ENCODE assay signal across 17 cellular contexts in the genomic region with DNA sequence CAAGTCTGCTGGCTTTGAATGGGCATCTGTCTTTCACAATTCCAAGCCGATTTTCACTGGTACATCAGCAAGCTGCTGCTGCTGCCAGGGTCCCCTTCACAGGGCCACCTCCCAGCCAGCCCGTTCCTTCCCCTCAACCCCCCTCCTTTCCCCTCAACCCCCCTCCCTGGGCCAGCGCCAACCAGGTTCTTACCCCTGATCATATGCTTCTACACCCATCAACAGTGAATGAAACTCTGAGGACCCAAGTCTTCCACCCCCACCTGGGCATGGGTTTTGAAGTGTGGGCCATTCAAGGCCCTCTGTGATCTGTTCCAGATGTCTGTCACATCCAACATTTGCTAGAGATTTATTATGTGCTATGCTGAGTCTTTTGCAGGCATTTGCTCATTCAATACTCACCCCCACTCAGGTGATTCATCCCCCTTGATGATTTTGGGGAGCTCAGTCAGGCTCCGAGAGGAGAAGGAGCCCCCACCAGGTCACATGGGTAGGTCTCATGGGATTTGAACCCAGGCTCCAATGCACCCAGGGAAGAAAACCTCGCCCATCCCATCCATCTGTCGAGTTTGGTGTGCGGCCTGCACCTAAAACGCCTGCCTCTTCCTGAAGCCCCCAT. TPM values are rescaled to one million over a fixed set of nuclear protein-coding genes. Genes with fewer than 3 reads are reported as not detected.
DNase-seq lines count a peak whose midpoint lies in the region; ATAC-seq and TF ChIP-seq lines count a peak whose summit lies in the region.
"Had no signal": no experiment of that assay in that cellular context is flagged by ENCODE, and none has a peak within 500 bp of the region (broad histone marks: within the 10 kb centered on the region; RNA-seq: fewer than 3 reads in every experiment).

No MANE protein-coding gene starts in this region.

- H3K23ac ChIP-seq in mesenchymal stem cell (ENCODE audit: low read length in 2 of 2), result no peak overlapping the region

- H3K4me2 ChIP-seq in mesenchymal stem cell (ENCODE audit: low read length, poor library complexity, severe bottlenecking), result no peak overlapping the region
- H3K4me2 ChIP-seq: BLaER1, GM23338 had no signal

- H3K9ac ChIP-seq in mesenchymal stem cell (ENCODE audit: low read length), result peak overlapping the region; percentile 11
- H3K9ac ChIP-seq: BLaER1 had no signal

- H3K27ac Mint-ChIP-seq in brain, result peak overlapping the region in 3 of 5 experiments; percentile 18 to 33 (median 18)
- H3K27ac Mint-ChIP-seq in activated CD8-positive, alpha-beta T cell treated with anti-CD3 and anti-CD28 coated beads for 36 hours, result no peak overlapping the region
- H3K27ac Mint-ChIP-seq: GM23338, H9 had no signal

- H2BK15ac ChIP-seq in mesenchymal stem cell (ENCODE audit: low read depth, poor library complexity, severe bottlenecking), result no peak overlapping the region

- H3K27me3 Mint-ChIP-seq in brain, result peaks cover 2% of the 10 kb centered on the region
- peaks cover 4% of the 10 kb centered on the region for H3K27me3 Mint-ChIP-seq in activated CD8-positive, alpha-beta T cell treated with anti-CD3 and anti-CD28 coated beads for 36 hours

- no peak overlapping the region for H3K4me3 ChIP-seq in right atrium auricular region
- H3K4me3 ChIP-seq in mesenchymal stem cell (ENCODE audit: insufficient read depth in 1 of 2, low read depth in 1 of 2, low read length in 2 of 2), result no peak overlapping the region
- H3K4me3 ChIP-seq: BLaER1, GM23338 had no signal

- H2AFZ ChIP-seq in mesenchymal stem cell (ENCODE audit: low read depth, low read length), result no peak overlapping the region
- H2AFZ ChIP-seq: GM23338 had no signal

- peaks cover 24% of the 10 kb centered on the region for H3K4me1 Mint-ChIP-seq in brain
- H3K4me1 Mint-ChIP-seq in activated CD8-positive, alpha-beta T cell treated with anti-CD3 and anti-CD28 coated beads for 36 hours (ENCODE audit: low read depth), result no peaks in the 10 kb centered on the region
- H3K4me1 Mint-ChIP-seq: CD8-positive, alpha-beta memory T cell had no signal

- no peaks in the 10 kb centered on the region for H3K9me3 ChIP-seq in right atrium auricular region
- H3K9me3 ChIP-seq in mesenchymal stem cell (ENCODE audit: control insufficient read depth, low read length), result no peaks in the 10 kb centered on the region
- H3K9me3 ChIP-seq: BLaER1, Caco-2 had no signal

- no peak overlapping the region for H2BK12ac ChIP-seq in mesenchymal stem cell (ENCODE audit: low read length in 2 of 2)

- no peak overlapping the region for H2AK5ac ChIP-seq in mesenchymal stem cell (ENCODE audit: low read length, severe bottlenecking)

- H2BK5ac ChIP-seq in mesenchymal stem cell (ENCODE audit: low read depth, low read length, poor library complexity, severe bottlenecking), result no peak overlapping the region

- no peak overlapping the region for H3K14ac ChIP-seq in mesenchymal stem cell (ENCODE audit: low read length in 2 of 2)

- H3K27ac ChIP-seq in right atrium auricular region, result no peak overlapping the region
- H3K27ac ChIP-seq in mesenchymal stem cell (ENCODE audit: low read length, poor library complexity, severe bottlenecking), result no peak overlapping the region
- H3K27ac ChIP-seq: BLaER1 had no signal

- CTCF ChIA-PET in activated CD8-positive, alpha-beta T cell treated with anti-CD3 and anti-CD28 coated beads for 36 hours (lab: Charles Lee), result interaction anchor here (0.6 to 0.7 kb wide), 2 partner anchors 59 to 106 kb away, joined by 3 read pairs; no protein-coding TSS in a partner anchor

- H4K8ac ChIP-seq in mesenchymal stem cell (ENCODE audit: low read length), result no peak overlapping the region

- H3K4ac ChIP-seq in mesenchymal stem cell (ENCODE audit: low read depth in 1 of 2, low read length in 2 of 2), result no peak overlapping the region

- TF ChIP-seq CTCF in right atrium auricular region (IDR thresholded peaks at IDR 0.05) (no peak), brain (conservative IDR thresholded peaks at IDR 0.05) (no peak)
- TF ChIP-seq CTCF in activated CD8-positive, alpha-beta T cell treated with anti-CD3 and anti-CD28 coated beads for 36 hours (IDR thresholded peaks at IDR 0.05), result no peak

- no peak for ATAC-seq in Right ventricle myocardium superior (ENCODE audit: poor library complexity)
- ATAC-seq in activated CD8-positive, alpha-beta T cell treated with anti-CD3 and anti-CD28 coated beads for 36 hours, result no peak
- ATAC-seq: GM23338 had no signal

- H3K4me3 Mint-ChIP-seq in brain, result peak overlapping the region in 1 of 5 experiments; percentile 28
- H3K4me3 Mint-ChIP-seq in activated CD8-positive, alpha-beta T cell treated with anti-CD3 and anti-CD28 coated beads for 36 hours, result no peak overlapping the region
- H3K4me3 Mint-ChIP-seq: CD8-positive, alpha-beta memory T cell; GM23338; H9 had no signal

- H3K79me1 ChIP-seq in mesenchymal stem cell (replicated peaks; ENCODE audit: low read length, poor library complexity, severe bottlenecking), result no peaks in the 10 kb centered on the region

- H3K9me3 Mint-ChIP-seq in brain, result peaks cover 0 to 8% (median 2%) of the 10 kb centered on the region in 5 experiments
- H3K9me3 Mint-ChIP-seq in activated CD8-positive, alpha-beta T cell treated with anti-CD3 and anti-CD28 coated beads for 36 hours, result no peaks in the 10 kb centered on the region
- H3K9me3 Mint-ChIP-seq: CD8-positive, alpha-beta memory T cell had no signal

- H3K4me1 ChIP-seq in right atrium auricular region (peaks cover 0 to 13% of the 10 kb centered on the region in 2 donors), mesenchymal stem cell (ENCODE audit: control insufficient read depth, insufficient read depth, low read depth, low read length) (peaks cover 8% of the 10 kb centered on the region)
- H3K4me1 ChIP-seq: BLaER1 had no signal

- H3K18ac ChIP-seq in mesenchymal stem cell (ENCODE audit: low read depth in 1 of 2, low read length in 2 of 2), result no peak overlapping the region

- intact Hi-C loops in Right ventricle myocardium superior (cut with DNase I), result no loop called here
- intact Hi-C loops in activated CD8-positive, alpha-beta T cell treated with anti-CD3 and anti-CD28 coated beads for 36 hours (cut with micrococcal nuclease), result no loop called here

- DNase-seq in Right ventricle myocardium superior, result peak; percentile 32
- no peak for DNase-seq in right atrium auricular region (ENCODE audit: low spot score)
- no peak for DNase-seq in mesenchymal stem cell
- no peak for DNase-seq in activated CD8-positive, alpha-beta T cell treated with anti-CD3 and anti-CD28 coated beads for 36 hours
- no peak for DNase-seq in activated T-cell treated with anti-CD3 and anti-CD28 coated beads, Interleukin-2, amount 50 U/mL, for 1 hour
- no peak for DNase-seq in epidermal melanocyte (ENCODE audit: insufficient read length, low spot score)
- no peak for DNase-seq in NCI-H748 treated with DMSO at 0.1 percent for 48 hours (lab: John Stamatoyannopoulos, UW)
- DNase-seq: 8988T; AML-193; Caco-2; CD8-positive, alpha-beta memory T cell; DMS53; GF-D8; H9 had no signal

- no peaks in the 10 kb centered on the region for H3K36me3 Mint-ChIP-seq in brain
- H3K36me3 Mint-ChIP-seq in activated CD8-positive, alpha-beta T cell treated with anti-CD3 and anti-CD28 coated beads for 36 hours (ENCODE audit: low read depth), result no peaks in the 10 kb centered on the region
- H3K36me3 Mint-ChIP-seq: CD8-positive, alpha-beta memory T cell had no signal

- no peak overlapping the region for H4K91ac ChIP-seq in mesenchymal stem cell (ENCODE audit: low read length)

- H3K36me3 ChIP-seq in right atrium auricular region (no peaks in the 10 kb centered on the region), mesenchymal stem cell (ENCODE audit: control insufficient read depth in 1 of 2, insufficient read depth in 2 of 2, low read depth in 1 of 2, low read length in 2 of 2) (no peaks in the 10 kb centered on the region)
- H3K36me3 ChIP-seq: BLaER1 had no signal

- POLR2A ChIA-PET in activated CD8-positive, alpha-beta T cell treated with anti-CD3 and anti-CD28 coated beads for 36 hours (lab: Charles Lee), result interaction anchor here (0.7 kb wide), 1 partner anchor 514 kb away, joined by 3 read pairs; no protein-coding TSS in a partner anchor

- H3K27me3 ChIP-seq in right atrium auricular region (no peaks in the 10 kb centered on the region), mesenchymal stem cell (ENCODE audit: control insufficient read depth in 1 of 2, insufficient read depth in 1 of 2, low read length in 2 of 2) (peaks cover 0 to 3% of the 10 kb centered on the region in 2 experiments)
- H3K27me3 ChIP-seq: BLaER1 had no signal

- WGBS in mesenchymal stem cell, result 75% methylated on average over 8 of the region's 8 CpGs

- H2BK120ac ChIP-seq in mesenchymal stem cell (ENCODE audit: low read depth, low read length), result no peak overlapping the region

RNA-seq across cellular contexts. Expression of a gene that starts 52.7 kb away (rescaled TPM):
- total RNA-seq in Right ventricle myocardium superior (16.8 TPM), right atrium auricular region (10 to 100 TPM; 19.4 to 24.8 TPM)
- polyA plus RNA-seq in brain (ENCODE audit: insufficient read depth, low read depth, low replicate concordance), result 8.0 TPM
- polyA plus RNA-seq in mesenchymal stem cell (2013, experiment 1 of 2), result 12.9 TPM
- polyA plus RNA-seq in mesenchymal stem cell (2013, experiment 2 of 2), result 12.3 TPM
- 10 to 100 TPM; 38.5 to 39.6 TPM for total RNA-seq in activated CD8-positive, alpha-beta T cell treated with anti-CD3 and anti-CD28 coated beads for 36 hours
